In genomic region chr10:114648368-114648767, GRCh38 we compare ENCODE assay signal across 1 cellular context.
A peak's percentile ranks its signal among the peaks of the same experiment; 100 is the strongest.
TF ChIP-seq lines count a peak whose summit lies in the region.

No MANE protein-coding gene starts in this region.

TF ChIP-seq in SK-N-SH, 30 proteins besides CTCF, POLR2A, EP300 and RAD21 (continued from another document):
- TF ChIP-seq, protein P1, sequence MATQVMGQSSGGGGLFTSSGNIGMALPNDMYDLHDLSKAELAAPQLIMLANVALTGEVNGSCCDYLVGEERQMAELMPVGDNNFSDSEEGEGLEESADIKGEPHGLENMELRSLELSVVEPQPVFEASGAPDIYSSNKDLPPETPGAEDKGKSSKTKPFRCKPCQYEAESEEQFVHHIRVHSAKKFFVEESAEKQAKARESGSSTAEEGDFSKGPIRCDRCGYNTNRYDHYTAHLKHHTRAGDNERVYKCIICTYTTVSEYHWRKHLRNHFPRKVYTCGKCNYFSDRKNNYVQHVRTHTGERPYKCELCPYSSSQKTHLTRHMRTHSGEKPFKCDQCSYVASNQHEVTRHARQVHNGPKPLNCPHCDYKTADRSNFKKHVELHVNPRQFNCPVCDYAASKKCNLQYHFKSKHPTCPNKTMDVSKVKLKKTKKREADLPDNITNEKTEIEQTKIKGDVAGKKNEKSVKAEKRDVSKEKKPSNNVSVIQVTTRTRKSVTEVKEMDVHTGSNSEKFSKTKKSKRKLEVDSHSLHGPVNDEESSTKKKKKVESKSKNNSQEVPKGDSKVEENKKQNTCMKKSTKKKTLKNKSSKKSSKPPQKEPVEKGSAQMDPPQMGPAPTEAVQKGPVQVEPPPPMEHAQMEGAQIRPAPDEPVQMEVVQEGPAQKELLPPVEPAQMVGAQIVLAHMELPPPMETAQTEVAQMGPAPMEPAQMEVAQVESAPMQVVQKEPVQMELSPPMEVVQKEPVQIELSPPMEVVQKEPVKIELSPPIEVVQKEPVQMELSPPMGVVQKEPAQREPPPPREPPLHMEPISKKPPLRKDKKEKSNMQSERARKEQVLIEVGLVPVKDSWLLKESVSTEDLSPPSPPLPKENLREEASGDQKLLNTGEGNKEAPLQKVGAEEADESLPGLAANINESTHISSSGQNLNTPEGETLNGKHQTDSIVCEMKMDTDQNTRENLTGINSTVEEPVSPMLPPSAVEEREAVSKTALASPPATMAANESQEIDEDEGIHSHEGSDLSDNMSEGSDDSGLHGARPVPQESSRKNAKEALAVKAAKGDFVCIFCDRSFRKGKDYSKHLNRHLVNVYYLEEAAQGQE (IDR thresholded peaks at IDR 0.05; ENCODE audit: low read depth, low read length), result no peak
- TF ChIP-seq SMC3 (IDR thresholded peaks at IDR 0.05; ENCODE audit: low read depth, low read length) (no peak), GABPA (IDR thresholded peaks at IDR 0.05; ENCODE audit: low read depth) (no peak), POLR2AphosphoS5 (IDR thresholded peaks at IDR 0.05; ENCODE audit: low read depth, low read length) (peak; percentile 50; the same call in 1 of the 2 replicates), FOSL2 (IDR thresholded peaks at IDR 0.05; ENCODE audit: borderline replicate concordance, low read depth) (peak; percentile 95), SIN3A (IDR thresholded peaks at IDR 0.05; ENCODE audit: borderline replicate concordance, low read depth, low read length) (no peak), YY1 (IDR thresholded peaks at IDR 0.05; ENCODE audit: low read depth) (no peak), RXRA (IDR thresholded peaks at IDR 0.05; ENCODE audit: borderline replicate concordance, low read depth) (no peak; the same call in 1 of the 2 replicates), JUND (IDR thresholded peaks at IDR 0.05) (peak; percentile 88), FOXJ3 (CRISPR knock-in tag; IDR thresholded peaks at IDR 0.05) (no peak), MEF2A (IDR thresholded peaks at IDR 0.05; ENCODE audit: borderline replicate concordance, low read depth) (peak; percentile 20; the same call in 1 of the 2 replicates), CHD2 (IDR thresholded peaks at IDR 0.05; ENCODE audit: low read length, partially characterized antibody) (no peak)
- TF ChIP-seq, protein P2, sequence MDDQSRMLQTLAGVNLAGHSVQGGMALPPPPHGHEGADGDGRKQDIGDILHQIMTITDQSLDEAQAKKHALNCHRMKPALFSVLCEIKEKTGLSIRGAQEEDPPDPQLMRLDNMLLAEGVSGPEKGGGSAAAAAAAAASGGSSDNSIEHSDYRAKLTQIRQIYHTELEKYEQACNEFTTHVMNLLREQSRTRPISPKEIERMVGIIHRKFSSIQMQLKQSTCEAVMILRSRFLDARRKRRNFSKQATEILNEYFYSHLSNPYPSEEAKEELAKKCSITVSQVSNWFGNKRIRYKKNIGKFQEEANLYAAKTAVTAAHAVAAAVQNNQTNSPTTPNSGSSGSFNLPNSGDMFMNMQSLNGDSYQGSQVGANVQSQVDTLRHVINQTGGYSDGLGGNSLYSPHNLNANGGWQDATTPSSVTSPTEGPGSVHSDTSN (IDR thresholded peaks at IDR 0.05), result peak; percentile 67
TF ChIP-seq in SK-N-SH: peak in this region for 8.
